1 cellular context compared by ENCODE assay signal in the genomic region with DNA sequence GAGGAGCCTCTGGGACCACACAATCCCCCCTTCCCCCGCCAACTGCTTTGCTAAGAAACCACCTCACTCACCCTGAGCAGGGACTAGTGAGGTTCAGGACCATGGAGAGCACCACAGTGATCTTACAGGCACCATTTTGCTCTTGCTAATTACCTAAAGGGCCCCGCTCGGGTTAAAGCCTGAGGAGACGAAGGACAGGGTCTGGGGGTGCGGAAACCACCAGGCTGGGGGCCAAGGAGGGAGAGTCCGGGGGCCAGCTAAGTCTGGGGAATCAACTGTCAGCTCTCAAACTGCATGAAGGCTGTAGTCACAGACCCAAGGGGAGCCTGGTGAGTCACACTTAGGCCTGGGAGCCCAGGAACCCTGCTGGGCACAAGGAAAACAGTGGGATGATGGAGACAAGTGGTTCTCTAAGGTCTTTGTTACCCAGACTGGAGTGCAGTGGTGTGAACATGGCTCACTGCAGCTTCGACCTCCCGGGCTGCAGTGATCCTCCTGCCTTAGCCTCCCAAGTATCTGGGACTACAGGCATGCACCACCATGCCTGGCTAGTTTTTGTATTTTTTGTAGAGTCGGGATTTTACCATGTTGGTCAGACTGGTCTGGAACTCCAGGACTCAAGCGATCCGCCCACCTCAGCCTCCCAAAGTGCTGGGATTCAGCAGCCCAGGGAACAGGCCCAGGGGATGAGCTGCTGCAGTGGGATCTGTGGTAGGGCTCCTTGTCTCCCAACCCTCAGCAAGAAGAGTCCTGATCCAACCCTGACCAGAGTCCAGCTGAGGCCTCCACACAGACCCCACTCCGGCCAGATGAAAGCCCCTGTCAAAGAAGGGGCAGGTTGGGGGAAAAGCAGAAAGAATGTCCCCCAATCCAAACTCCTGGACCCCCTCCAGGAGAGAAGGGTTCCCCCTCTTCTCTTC.
TF ChIP-seq lines count a peak whose summit lies in the region.

No MANE protein-coding gene starts in this region.

TF ChIP-seq in HepG2, 621 proteins besides CTCF, POLR2A, EP300 and RAD21 (continued from another document and continues in another):
- TF ChIP-seq ZNF446 (CRISPR knock-in tag; IDR thresholded peaks at IDR 0.05) (peak; percentile 79; the same call in 1 of the 2 replicates), EHMT2 (IDR thresholded peaks at IDR 0.05; ENCODE audit: borderline replicate concordance, low read depth, low read length) (peak; percentile 99), ZNF607 (CRISPR knock-in tag; IDR thresholded peaks at IDR 0.05; ENCODE audit: borderline replicate concordance) (peak; percentile 53; the same call in 1 of the 2 replicates), ZNF792 (CRISPR knock-in tag; IDR thresholded peaks at IDR 0.05) (0 out of 2 replicates have a peak, but pooled peaks have one; percentile 57), ZSCAN30 (CRISPR knock-in tag; IDR thresholded peaks at IDR 0.05) (no peak), KLF6 (CRISPR knock-in tag; IDR thresholded peaks at IDR 0.05) (peak; percentile 95), KAT8 (CRISPR knock-in tag; IDR thresholded peaks at IDR 0.05) (peak; percentile 44; the same call in 1 of the 2 replicates), ZNF335 (CRISPR knock-in tag; IDR thresholded peaks at IDR 0.05) (peak; percentile 78; the same call in 1 of the 2 replicates), ZNF766 (CRISPR knock-in tag; IDR thresholded peaks at IDR 0.05; ENCODE audit: borderline replicate concordance) (peak; percentile 83; the same call in 1 of the 2 replicates), SRY (CRISPR knock-in tag; IDR thresholded peaks at IDR 0.05) (0 out of 2 replicates have a peak, but pooled peaks have one; percentile 62), ZBTB21 (CRISPR knock-in tag; IDR thresholded peaks at IDR 0.05) (peak; percentile 63; the same call in 1 of the 2 replicates), ZNF124 (CRISPR knock-in tag; IDR thresholded peaks at IDR 0.05) (0 out of 2 replicates have a peak, but pooled peaks have one; percentile 52), ATRX (CRISPR knock-in tag; IDR thresholded peaks at IDR 0.05; ENCODE audit: borderline replicate concordance) (no peak), PPARG (CRISPR knock-in tag; conservative IDR thresholded peaks at IDR 0.05) (peak; percentile 45; the same call in 1 of the 2 replicates), TSC22D2 (CRISPR knock-in tag; IDR thresholded peaks at IDR 0.05; ENCODE audit: borderline replicate concordance) (peak; percentile 84), RXRB (CRISPR knock-in tag; IDR thresholded peaks at IDR 0.05; ENCODE audit: borderline replicate concordance) (peak; percentile 52; the same call in 1 of the 2 replicates), PITX1 (CRISPR knock-in tag; IDR thresholded peaks at IDR 0.05) (0 out of 2 replicates have a peak, but pooled peaks have one; percentile 19), ZNF558 (CRISPR knock-in tag; IDR thresholded peaks at IDR 0.05; ENCODE audit: borderline replicate concordance) (no peak), KLF11 (CRISPR knock-in tag; IDR thresholded peaks at IDR 0.05) (0 out of 2 replicates have a peak, but pooled peaks have one; percentile 34), NCOA2 (CRISPR knock-in tag; IDR thresholded peaks at IDR 0.05) (peak; percentile 55; the same call in 1 of the 2 replicates), FOSL2 (CRISPR knock-in tag; IDR thresholded peaks at IDR 0.05) (peak; percentile 34; the same call in 1 of the 2 replicates), ZNF282 (IDR thresholded peaks at IDR 0.05; ENCODE audit: partially characterized antibody) (no peak), TGIF2 (CRISPR knock-in tag; IDR thresholded peaks at IDR 0.05) (peak; percentile 92), SOX5 (CRISPR knock-in tag; IDR thresholded peaks at IDR 0.05; ENCODE audit: borderline replicate concordance) (peak; percentile 22; the same call in 1 of the 2 replicates)
- TF ChIP-seq, protein P1, sequence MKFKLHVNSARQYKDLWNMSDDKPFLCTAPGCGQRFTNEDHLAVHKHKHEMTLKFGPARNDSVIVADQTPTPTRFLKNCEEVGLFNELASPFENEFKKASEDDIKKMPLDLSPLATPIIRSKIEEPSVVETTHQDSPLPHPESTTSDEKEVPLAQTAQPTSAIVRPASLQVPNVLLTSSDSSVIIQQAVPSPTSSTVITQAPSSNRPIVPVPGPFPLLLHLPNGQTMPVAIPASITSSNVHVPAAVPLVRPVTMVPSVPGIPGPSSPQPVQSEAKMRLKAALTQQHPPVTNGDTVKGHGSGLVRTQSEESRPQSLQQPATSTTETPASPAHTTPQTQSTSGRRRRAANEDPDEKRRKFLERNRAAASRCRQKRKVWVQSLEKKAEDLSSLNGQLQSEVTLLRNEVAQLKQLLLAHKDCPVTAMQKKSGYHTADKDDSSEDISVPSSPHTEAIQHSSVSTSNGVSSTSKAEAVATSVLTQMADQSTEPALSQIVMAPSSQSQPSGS (CRISPR knock-in tag; IDR thresholded peaks at IDR 0.05), result peak; percentile 40; the same call in 1 of the 2 replicates
- TF ChIP-seq, protein P2, sequence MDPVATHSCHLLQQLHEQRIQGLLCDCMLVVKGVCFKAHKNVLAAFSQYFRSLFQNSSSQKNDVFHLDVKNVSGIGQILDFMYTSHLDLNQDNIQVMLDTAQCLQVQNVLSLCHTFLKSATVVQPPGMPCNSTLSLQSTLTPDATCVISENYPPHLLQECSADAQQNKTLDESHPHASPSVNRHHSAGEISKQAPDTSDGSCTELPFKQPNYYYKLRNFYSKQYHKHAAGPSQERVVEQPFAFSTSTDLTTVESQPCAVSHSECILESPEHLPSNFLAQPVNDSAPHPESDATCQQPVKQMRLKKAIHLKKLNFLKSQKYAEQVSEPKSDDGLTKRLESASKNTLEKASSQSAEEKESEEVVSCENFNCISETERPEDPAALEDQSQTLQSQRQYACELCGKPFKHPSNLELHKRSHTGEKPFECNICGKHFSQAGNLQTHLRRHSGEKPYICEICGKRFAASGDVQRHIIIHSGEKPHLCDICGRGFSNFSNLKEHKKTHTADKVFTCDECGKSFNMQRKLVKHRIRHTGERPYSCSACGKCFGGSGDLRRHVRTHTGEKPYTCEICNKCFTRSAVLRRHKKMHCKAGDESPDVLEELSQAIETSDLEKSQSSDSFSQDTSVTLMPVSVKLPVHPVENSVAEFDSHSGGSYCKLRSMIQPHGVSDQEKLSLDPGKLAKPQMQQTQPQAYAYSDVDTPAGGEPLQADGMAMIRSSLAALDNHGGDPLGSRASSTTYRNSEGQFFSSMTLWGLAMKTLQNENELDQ (CRISPR knock-in tag; IDR thresholded peaks at IDR 0.05; ENCODE audit: borderline replicate concordance), result no peak
- TF ChIP-seq, protein P3, sequence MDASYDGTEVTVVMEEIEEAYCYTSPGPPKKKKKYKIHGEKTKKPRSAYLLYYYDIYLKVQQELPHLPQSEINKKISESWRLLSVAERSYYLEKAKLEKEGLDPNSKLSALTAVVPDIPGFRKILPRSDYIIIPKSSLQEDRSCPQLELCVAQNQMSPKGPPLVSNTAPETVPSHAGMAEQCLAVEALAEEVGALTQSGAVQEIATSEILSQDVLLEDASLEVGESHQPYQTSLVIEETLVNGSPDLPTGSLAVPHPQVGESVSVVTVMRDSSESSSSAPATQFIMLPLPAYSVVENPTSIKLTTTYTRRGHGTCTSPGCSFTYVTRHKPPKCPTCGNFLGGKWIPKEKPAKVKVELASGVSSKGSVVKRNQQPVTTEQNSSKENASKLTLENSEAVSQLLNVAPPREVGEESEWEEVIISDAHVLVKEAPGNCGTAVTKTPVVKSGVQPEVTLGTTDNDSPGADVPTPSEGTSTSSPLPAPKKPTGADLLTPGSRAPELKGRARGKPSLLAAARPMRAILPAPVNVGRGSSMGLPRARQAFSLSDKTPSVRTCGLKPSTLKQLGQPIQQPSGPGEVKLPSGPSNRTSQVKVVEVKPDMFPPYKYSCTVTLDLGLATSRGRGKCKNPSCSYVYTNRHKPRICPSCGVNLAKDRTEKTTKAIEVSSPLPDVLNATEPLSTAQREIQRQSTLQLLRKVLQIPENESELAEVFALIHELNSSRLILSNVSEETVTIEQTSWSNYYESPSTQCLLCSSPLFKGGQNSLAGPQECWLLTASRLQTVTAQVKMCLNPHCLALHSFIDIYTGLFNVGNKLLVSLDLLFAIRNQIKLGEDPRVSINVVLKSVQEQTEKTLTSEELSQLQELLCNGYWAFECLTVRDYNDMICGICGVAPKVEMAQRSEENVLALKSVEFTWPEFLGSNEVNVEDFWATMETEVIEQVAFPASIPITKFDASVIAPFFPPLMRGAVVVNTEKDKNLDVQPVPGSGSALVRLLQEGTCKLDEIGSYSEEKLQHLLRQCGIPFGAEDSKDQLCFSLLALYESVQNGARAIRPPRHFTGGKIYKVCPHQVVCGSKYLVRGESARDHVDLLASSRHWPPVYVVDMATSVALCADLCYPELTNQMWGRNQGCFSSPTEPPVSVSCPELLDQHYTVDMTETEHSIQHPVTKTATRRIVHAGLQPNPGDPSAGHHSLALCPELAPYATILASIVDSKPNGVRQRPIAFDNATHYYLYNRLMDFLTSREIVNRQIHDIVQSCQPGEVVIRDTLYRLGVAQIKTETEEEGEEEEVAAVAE (CRISPR knock-in tag; IDR thresholded peaks at IDR 0.05; ENCODE audit: borderline replicate concordance), result 0 out of 2 replicates have a peak, but pooled peaks have one; percentile 65
- TF ChIP-seq, protein P4, sequence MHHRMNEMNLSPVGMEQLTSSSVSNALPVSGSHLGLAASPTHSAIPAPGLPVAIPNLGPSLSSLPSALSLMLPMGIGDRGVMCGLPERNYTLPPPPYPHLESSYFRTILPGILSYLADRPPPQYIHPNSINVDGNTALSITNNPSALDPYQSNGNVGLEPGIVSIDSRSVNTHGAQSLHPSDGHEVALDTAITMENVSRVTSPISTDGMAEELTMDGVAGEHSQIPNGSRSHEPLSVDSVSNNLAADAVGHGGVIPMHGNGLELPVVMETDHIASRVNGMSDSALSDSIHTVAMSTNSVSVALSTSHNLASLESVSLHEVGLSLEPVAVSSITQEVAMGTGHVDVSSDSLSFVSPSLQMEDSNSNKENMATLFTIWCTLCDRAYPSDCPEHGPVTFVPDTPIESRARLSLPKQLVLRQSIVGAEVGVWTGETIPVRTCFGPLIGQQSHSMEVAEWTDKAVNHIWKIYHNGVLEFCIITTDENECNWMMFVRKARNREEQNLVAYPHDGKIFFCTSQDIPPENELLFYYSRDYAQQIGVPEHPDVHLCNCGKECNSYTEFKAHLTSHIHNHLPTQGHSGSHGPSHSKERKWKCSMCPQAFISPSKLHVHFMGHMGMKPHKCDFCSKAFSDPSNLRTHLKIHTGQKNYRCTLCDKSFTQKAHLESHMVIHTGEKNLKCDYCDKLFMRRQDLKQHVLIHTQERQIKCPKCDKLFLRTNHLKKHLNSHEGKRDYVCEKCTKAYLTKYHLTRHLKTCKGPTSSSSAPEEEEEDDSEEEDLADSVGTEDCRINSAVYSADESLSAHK (CRISPR knock-in tag; IDR thresholded peaks at IDR 0.05; ENCODE audit: borderline replicate concordance), result peak; percentile 35; the same call in 1 of the 2 replicates
- TF ChIP-seq, protein P5, sequence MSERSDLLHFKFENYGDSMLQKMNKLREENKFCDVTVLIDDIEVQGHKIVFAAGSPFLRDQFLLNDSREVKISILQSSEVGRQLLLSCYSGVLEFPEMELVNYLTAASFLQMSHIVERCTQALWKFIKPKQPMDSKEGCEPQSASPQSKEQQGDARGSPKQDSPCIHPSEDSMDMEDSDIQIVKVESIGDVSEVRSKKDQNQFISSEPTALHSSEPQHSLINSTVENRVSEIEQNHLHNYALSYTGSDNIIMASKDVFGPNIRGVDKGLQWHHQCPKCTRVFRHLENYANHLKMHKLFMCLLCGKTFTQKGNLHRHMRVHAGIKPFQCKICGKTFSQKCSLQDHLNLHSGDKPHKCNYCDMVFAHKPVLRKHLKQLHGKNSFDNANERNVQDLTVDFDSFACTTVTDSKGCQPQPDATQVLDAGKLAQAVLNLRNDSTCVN (CRISPR knock-in tag; IDR thresholded peaks at IDR 0.05; ENCODE audit: borderline replicate concordance), result 0 out of 2 replicates have a peak, but pooled peaks have one; percentile 68
- TF ChIP-seq, protein P6, sequence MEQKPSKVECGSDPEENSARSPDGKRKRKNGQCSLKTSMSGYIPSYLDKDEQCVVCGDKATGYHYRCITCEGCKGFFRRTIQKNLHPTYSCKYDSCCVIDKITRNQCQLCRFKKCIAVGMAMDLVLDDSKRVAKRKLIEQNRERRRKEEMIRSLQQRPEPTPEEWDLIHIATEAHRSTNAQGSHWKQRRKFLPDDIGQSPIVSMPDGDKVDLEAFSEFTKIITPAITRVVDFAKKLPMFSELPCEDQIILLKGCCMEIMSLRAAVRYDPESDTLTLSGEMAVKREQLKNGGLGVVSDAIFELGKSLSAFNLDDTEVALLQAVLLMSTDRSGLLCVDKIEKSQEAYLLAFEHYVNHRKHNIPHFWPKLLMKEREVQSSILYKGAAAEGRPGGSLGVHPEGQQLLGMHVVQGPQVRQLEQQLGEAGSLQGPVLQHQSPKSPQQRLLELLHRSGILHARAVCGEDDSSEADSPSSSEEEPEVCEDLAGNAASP (CRISPR knock-in tag; IDR thresholded peaks at IDR 0.05; ENCODE audit: borderline replicate concordance), result peak; percentile 57; the same call in 1 of the 2 replicates
- TF ChIP-seq, protein P7, sequence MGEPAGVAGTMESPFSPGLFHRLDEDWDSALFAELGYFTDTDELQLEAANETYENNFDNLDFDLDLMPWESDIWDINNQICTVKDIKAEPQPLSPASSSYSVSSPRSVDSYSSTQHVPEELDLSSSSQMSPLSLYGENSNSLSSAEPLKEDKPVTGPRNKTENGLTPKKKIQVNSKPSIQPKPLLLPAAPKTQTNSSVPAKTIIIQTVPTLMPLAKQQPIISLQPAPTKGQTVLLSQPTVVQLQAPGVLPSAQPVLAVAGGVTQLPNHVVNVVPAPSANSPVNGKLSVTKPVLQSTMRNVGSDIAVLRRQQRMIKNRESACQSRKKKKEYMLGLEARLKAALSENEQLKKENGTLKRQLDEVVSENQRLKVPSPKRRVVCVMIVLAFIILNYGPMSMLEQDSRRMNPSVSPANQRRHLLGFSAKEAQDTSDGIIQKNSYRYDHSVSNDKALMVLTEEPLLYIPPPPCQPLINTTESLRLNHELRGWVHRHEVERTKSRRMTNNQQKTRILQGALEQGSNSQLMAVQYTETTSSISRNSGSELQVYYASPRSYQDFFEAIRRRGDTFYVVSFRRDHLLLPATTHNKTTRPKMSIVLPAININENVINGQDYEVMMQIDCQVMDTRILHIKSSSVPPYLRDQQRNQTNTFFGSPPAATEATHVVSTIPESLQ (CRISPR knock-in tag; conservative IDR thresholded peaks at IDR 0.05), result 0 out of 2 replicates have a peak, but pooled peaks have one; percentile 61
